ENCODE assay signal across 8 cellular contexts in the genomic region with DNA sequence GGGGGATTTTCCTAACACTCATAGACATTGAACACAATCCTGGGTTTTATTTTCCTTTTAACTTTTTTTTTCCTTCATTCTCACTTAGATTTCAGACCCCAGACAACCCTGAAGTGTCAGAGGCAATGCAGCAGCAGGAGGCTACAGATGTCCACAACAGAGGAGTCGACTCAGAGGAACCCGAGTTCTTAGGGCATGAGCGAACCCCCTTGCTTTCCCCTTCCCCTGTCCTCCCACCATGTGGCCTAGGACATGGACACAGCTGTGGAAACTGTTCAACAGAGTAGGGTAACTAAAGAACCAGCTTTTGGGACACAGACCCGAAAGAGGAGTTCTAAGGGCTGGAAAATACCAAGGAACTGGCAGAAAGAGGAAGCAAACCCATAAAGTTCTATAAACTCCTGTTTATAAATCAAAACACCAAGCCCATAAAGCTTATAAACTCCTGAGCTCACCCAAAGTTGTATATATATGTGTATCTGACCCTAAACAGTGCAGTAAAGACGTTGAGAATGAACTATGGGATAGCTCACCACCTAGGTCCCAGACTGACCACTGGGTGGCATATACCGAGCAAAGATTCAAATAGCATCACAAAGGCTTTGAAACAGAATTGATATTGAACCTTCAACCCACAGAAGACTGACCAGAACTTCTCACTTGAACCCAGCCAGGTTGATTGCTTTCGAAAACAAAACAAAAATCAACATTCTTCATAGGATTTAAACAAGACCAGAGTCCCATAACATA. TPM values are rescaled to one million over a fixed set of nuclear protein-coding genes. Genes with fewer than 3 reads are reported as not detected.
DNase-seq lines count a peak whose midpoint lies in the region; ATAC-seq and TF ChIP-seq lines count a peak whose summit lies in the region.

No MANE protein-coding gene starts in this region.

- DNase-seq in GM03348 (ENCODE audit: low spot score) (peak; percentile 60), NOMO-1 treated with DMSO at 0.1 percent for 48 hours (lab: John Stamatoyannopoulos, UW; ENCODE audit: unreplicated experiment) (peak; percentile 17), endodermal cell (no peak), nephron progenitor cell (no peak)
- no peak for DNase-seq in stimulated activated CD4-positive, alpha-beta T cell treated with anti-CD3 and anti-CD28 coated beads, Interleukin-2, amount 100 ng/mL, for 48 hours

- no peak overlapping the region for H3K9ac ChIP-seq in endodermal cell (ENCODE audit: extremely low read depth, low read length, poor library complexity, severe bottlenecking)

- no peak overlapping the region for H3K4me3 ChIP-seq in endodermal cell (ENCODE audit: low read length)

- H3K4me1 Mint-ChIP-seq in endodermal cell = peaks cover 16% of the 10 kb centered on the region
- H3K4me1 Mint-ChIP-seq in nephron progenitor cell = peaks cover 48% of the 10 kb centered on the region

- 57 to 76% methylated on average over 3 to 7 of the region's 7 CpGs for WGBS in endodermal cell (ENCODE audit: insufficient coverage in 1 of 2, insufficient read length in 1 of 2), 2 experiments

- H3K4me1 ChIP-seq in endodermal cell (ENCODE audit: control insufficient read depth, insufficient read depth, low read length) = peaks cover 7% of the 10 kb centered on the region

- H3K9me3 Mint-ChIP-seq in endodermal cell = no peaks in the 10 kb centered on the region
- no peaks in the 10 kb centered on the region for H3K9me3 Mint-ChIP-seq in nephron progenitor cell

- peak; percentile 74 for TF ChIP-seq CTCF in endodermal cell (conservative IDR thresholded peaks at IDR 0.05)
- TF ChIP-seq CTCF in nephron progenitor cell (IDR thresholded peaks at IDR 0.05) = peak; percentile 34

- no peaks in the 10 kb centered on the region for H3K27me3 ChIP-seq in endodermal cell (ENCODE audit: control insufficient read depth, insufficient read depth, low read length, poor library complexity, severe bottlenecking)

- H3K27ac Mint-ChIP-seq in endodermal cell (peak overlapping the region; percentile 82), nephron progenitor cell (peak overlapping the region; percentile 28)

- ATAC-seq in GM18858 (IDR thresholded peaks at IDR 0.05; ENCODE audit: unreplicated experiment) (no peak), GM18873 (IDR thresholded peaks at IDR 0.05; ENCODE audit: low FRiP score, unreplicated experiment) (no peak), GM19023 (IDR thresholded peaks at IDR 0.05; ENCODE audit: unreplicated experiment) (no peak)

- no peaks in the 10 kb centered on the region for H3K27me3 Mint-ChIP-seq in endodermal cell (ENCODE audit: insufficient read depth)
- H3K27me3 Mint-ChIP-seq in nephron progenitor cell (ENCODE audit: low read depth, poor library complexity) = peaks cover 7% of the 10 kb centered on the region

- peaks cover 4% of the 10 kb centered on the region for H3K36me3 Mint-ChIP-seq in endodermal cell (ENCODE audit: low read depth)
- H3K36me3 Mint-ChIP-seq in nephron progenitor cell (ENCODE audit: low read depth) = no peaks in the 10 kb centered on the region

- no peak overlapping the region for H3K4me3 Mint-ChIP-seq in endodermal cell
- no peak overlapping the region for H3K4me3 Mint-ChIP-seq in nephron progenitor cell

- H3K27ac ChIP-seq in endodermal cell (ENCODE audit: low read depth, low read length) = no peak overlapping the region

- no peaks in the 10 kb centered on the region for H3K9me3 ChIP-seq in endodermal cell (ENCODE audit: control insufficient read depth, low read length)

- peaks cover 4% of the 10 kb centered on the region for H3K36me3 ChIP-seq in endodermal cell (ENCODE audit: control insufficient read depth, insufficient read depth, low read length)

RNA-seq across cellular contexts. Expression of a gene that starts 33.9 kb away (rescaled TPM):
- total RNA-seq in endodermal cell = 10 to 100 TPM; 68.2 to 76.2 TPM
- polyA plus RNA-seq in endodermal cell (2013, experiment 1 of 2) = 34.3 TPM
- 30.7 TPM for polyA plus RNA-seq in endodermal cell (2013, experiment 2 of 2)

RNA-seq across cellular contexts. Expression of a gene that starts 58.1 kb away (rescaled TPM):
- total RNA-seq in endodermal cell = 10 to 100 TPM; 44.2 to 48.5 TPM
- 66.9 TPM for polyA plus RNA-seq in endodermal cell (2013, experiment 1 of 2)
- polyA plus RNA-seq in endodermal cell (2013, experiment 2 of 2) = 60.5 TPM

Comparison
In these comparisons a context has a peak if more than half of its experiments do, and no peak if none do; other contexts are left out.
1. DNase-seq: peak in GM03348 (single experiment) and NOMO-1 treated with DMSO at 0.1 percent for 48 hours (single experiment); none in endodermal cell (single experiment), nephron progenitor cell (single experiment) and stimulated activated CD4-positive, alpha-beta T cell treated with anti-CD3 and anti-CD28 coated beads, Interleukin-2, amount 100 ng/mL, for 48 hours (0 of 2).